ENCODE assay signal across 13 cellular contexts in genomic region chr5:170638051-170638450, GRCh38.
"Had no signal": no experiment of that assay in that cellular context is flagged by ENCODE, and none has a peak within 500 bp of the region (broad histone marks: within the 10 kb centered on the region; RNA-seq: fewer than 3 reads in every experiment).

No MANE protein-coding gene starts in this region.

- H3K36me3 ChIP-seq: esophagus muscularis mucosa, gastroesophageal sphincter, heart left ventricle, left lung, ovary, suprapubic skin, transverse colon had no signal

- H3K36me3 Mint-ChIP-seq: naive thymus-derived CD8-positive, alpha-beta T cell had no signal

- ATAC-seq: gastroesophageal sphincter; naive thymus-derived CD8-positive, alpha-beta T cell had no signal

- H3K4me1 ChIP-seq: foreskin keratinocyte, psoas muscle had no signal

- H3K27ac Mint-ChIP-seq: dendritic cell treated with granulocyte-macrophage colony-stimulating factor and Interleukin-4, amounts not matched to agents 40 ng/mL and 50 ng/mL, for 4 days; nephron progenitor cell; stimulated activated naive CD8-positive, alpha-beta T cell treated with anti-CD3 and anti-CD28 coated beads, Interleukin-15, amount 100 ng/mL, for 72 hours had no signal

- H3K4me3 ChIP-seq: esophagus muscularis mucosa, gastroesophageal sphincter, heart left ventricle, left lung, ovary, psoas muscle, suprapubic skin, transverse colon had no signal

- H3K4me3 Mint-ChIP-seq: dendritic cell treated with granulocyte-macrophage colony-stimulating factor and Interleukin-4, amounts not matched to agents 40 ng/mL and 50 ng/mL, for 4 days; naive thymus-derived CD8-positive, alpha-beta T cell; nephron progenitor cell; stimulated activated naive CD8-positive, alpha-beta T cell treated with anti-CD3 and anti-CD28 coated beads, Interleukin-15, amount 100 ng/mL, for 72 hours had no signal

- H3K9me3 ChIP-seq: esophagus muscularis mucosa, gastroesophageal sphincter, heart left ventricle, left lung, ovary, psoas muscle, suprapubic skin, transverse colon had no signal

- H3K27ac ChIP-seq: esophagus muscularis mucosa, foreskin keratinocyte, gastroesophageal sphincter, heart left ventricle, left lung, ovary, psoas muscle, suprapubic skin, transverse colon had no signal

- H3K27me3 ChIP-seq: foreskin keratinocyte, heart left ventricle, ovary, transverse colon had no signal

- H3K9me3 Mint-ChIP-seq: dendritic cell treated with granulocyte-macrophage colony-stimulating factor and Interleukin-4, amounts not matched to agents 40 ng/mL and 50 ng/mL, for 4 days; naive thymus-derived CD8-positive, alpha-beta T cell; nephron progenitor cell; stimulated activated naive CD8-positive, alpha-beta T cell treated with anti-CD3 and anti-CD28 coated beads, Interleukin-15, amount 100 ng/mL, for 72 hours had no signal
